ENCODE assay signal across 8 cellular contexts in the genomic region with DNA sequence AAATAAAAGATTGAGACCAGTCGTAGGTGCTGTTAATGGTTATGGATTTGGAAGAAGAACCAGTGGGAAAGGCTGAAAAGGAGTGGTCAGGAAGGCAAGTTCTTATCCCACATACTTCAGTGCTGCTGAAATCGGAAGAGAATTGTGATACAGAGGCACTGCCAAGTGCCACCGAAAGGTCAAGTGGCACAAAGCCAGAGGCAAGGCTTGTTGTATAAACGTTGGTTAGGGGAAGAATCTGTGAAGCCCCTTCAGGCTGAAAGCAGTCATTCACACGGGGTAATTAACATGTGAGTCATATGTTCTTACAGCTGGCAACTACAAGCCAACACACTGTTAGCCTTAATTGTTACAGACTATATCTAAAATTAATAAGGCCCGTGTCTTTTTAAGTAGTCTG. TPM values are rescaled to one million over a fixed set of nuclear protein-coding genes. Genes with fewer than 3 reads are reported as not detected.
DNase-seq lines count a peak whose midpoint lies in the region; ATAC-seq and TF ChIP-seq lines count a peak whose summit lies in the region.

No MANE protein-coding gene starts in this region.

- no peak for ATAC-seq in naive thymus-derived CD4-positive, alpha-beta T cell
- ATAC-seq in HG02798 (IDR thresholded peaks at IDR 0.05; ENCODE audit: poor library complexity, unreplicated experiment): no peak

- H3K4me1 Mint-ChIP-seq in HFFc6 (ENCODE audit: low read depth) (peaks cover 23% of the 10 kb centered on the region), Caco-2 (ENCODE audit: low read depth, unreplicated experiment) (no peaks in the 10 kb centered on the region)
- H3K4me1 Mint-ChIP-seq in naive thymus-derived CD4-positive, alpha-beta T cell: peaks cover 0 to 10% (median 0%) of the 10 kb centered on the region in 7 donors

- no peaks in the 10 kb centered on the region for H3K79me2 ChIP-seq in SK-N-SH (ENCODE audit: insufficient read depth)

- H3K27me3 Mint-ChIP-seq in HFFc6 (ENCODE audit: insufficient read depth): no peaks in the 10 kb centered on the region
- no peaks in the 10 kb centered on the region for H3K27me3 Mint-ChIP-seq in naive thymus-derived CD4-positive, alpha-beta T cell
- H3K27me3 Mint-ChIP-seq in Caco-2 (ENCODE audit: insufficient read depth, unreplicated experiment): no peaks in the 10 kb centered on the region

- H3K4me1 ChIP-seq in SK-N-SH (ENCODE audit: control insufficient read depth in 1 of 2, insufficient read depth in 2 of 2, low read depth in 1 of 2, low read length in 1 of 2): peaks cover 6 to 32% of the 10 kb centered on the region in 2 experiments; a peak in 3 of 4 replicates
- H3K4me1 ChIP-seq in right atrium auricular region: peaks cover 0 to 42% of the 10 kb centered on the region in 2 donors
- H3K4me1 ChIP-seq in naive thymus-derived CD4-positive, alpha-beta T cell (ENCODE audit: control insufficient read depth in 2 of 2, insufficient read depth in 2 of 2, low read length in 2 of 2): no peaks in the 10 kb centered on the region
- H3K4me1 ChIP-seq in Caco-2: peaks cover 18% of the 10 kb centered on the region

- no peaks in the 10 kb centered on the region for H3K27me3 ChIP-seq in SK-N-SH (ENCODE audit: insufficient read depth)
- no peaks in the 10 kb centered on the region for H3K27me3 ChIP-seq in right atrium auricular region
- H3K27me3 ChIP-seq in naive thymus-derived CD4-positive, alpha-beta T cell (ENCODE audit: control insufficient read depth in 2 of 2, insufficient read depth in 2 of 2, low read length in 2 of 2): no peaks in the 10 kb centered on the region
- H3K27me3 ChIP-seq in Caco-2 (replicated peaks; ENCODE audit: control insufficient read depth, insufficient read depth, low read length): no peaks in the 10 kb centered on the region

- no peaks in the 10 kb centered on the region for H3K9me3 Mint-ChIP-seq in HFFc6
- no peaks in the 10 kb centered on the region for H3K9me3 Mint-ChIP-seq in naive thymus-derived CD4-positive, alpha-beta T cell
- no peaks in the 10 kb centered on the region for H3K9me3 Mint-ChIP-seq in Caco-2 (ENCODE audit: unreplicated experiment)

- peaks cover 5% of the 10 kb centered on the region; the same call in 1 of the 2 replicates for H3K36me3 Mint-ChIP-seq in HFFc6 (ENCODE audit: low read depth)
- peaks cover 2 to 43% (median 20%) of the 10 kb centered on the region in 5 donors for H3K36me3 Mint-ChIP-seq in naive thymus-derived CD4-positive, alpha-beta T cell
- H3K36me3 Mint-ChIP-seq in Caco-2 (ENCODE audit: insufficient read depth, unreplicated experiment): no peaks in the 10 kb centered on the region

- no peak overlapping the region for H3K9ac ChIP-seq in SK-N-SH

- H2AFZ ChIP-seq in SK-N-SH (ENCODE audit: low read depth): no peak overlapping the region

- H3K27ac Mint-ChIP-seq in HFFc6 (no peak overlapping the region), Caco-2 (ENCODE audit: unreplicated experiment) (no peak overlapping the region)
- H3K27ac Mint-ChIP-seq in naive thymus-derived CD4-positive, alpha-beta T cell: no peak overlapping the region

- H3K4me2 ChIP-seq in SK-N-SH: no peak overlapping the region

- H3K9me3 ChIP-seq in SK-N-SH: no peaks in the 10 kb centered on the region
- no peaks in the 10 kb centered on the region for H3K9me3 ChIP-seq in right atrium auricular region
- H3K9me3 ChIP-seq in naive thymus-derived CD4-positive, alpha-beta T cell (ENCODE audit: control insufficient read depth in 2 of 3, low read length in 3 of 3): no peaks in the 10 kb centered on the region
- H3K9me3 ChIP-seq in Caco-2: no peaks in the 10 kb centered on the region

- intact Hi-C loops in naive thymus-derived CD4-positive, alpha-beta T cell (cut with micrococcal nuclease): no loop called here
- intact Hi-C loops in Caco-2 (cut with micrococcal nuclease; ENCODE audit: unreplicated experiment): loop anchor here (10.0 kb wide), 1 partner anchor 76 kb away; no protein-coding TSS in a partner anchor

- TF ChIP-seq EP300 in SK-N-SH (IDR thresholded peaks at IDR 0.05; ENCODE audit: borderline replicate concordance in 1 of 2, low read depth in 1 of 2, low read length in 1 of 2): peak in 1 of 2 experiments; percentile 9; a peak in 1 of 4 replicates

- no peaks in the 10 kb centered on the region; the same call in 1 of the 2 replicates for H4K20me1 ChIP-seq in SK-N-SH (ENCODE audit: insufficient read depth)

- H3K4me3 Mint-ChIP-seq in HFFc6: no peak overlapping the region
- no peak overlapping the region for H3K4me3 Mint-ChIP-seq in naive thymus-derived CD4-positive, alpha-beta T cell
- H3K4me3 Mint-ChIP-seq in Caco-2 (ENCODE audit: unreplicated experiment): no peak overlapping the region

- DNase-seq in A172 (ENCODE audit: low spot score) (peak; percentile 2), HFFc6 (peak; percentile 10), SK-N-SH (no peak), right atrium auricular region (ENCODE audit: low spot score) (no peak), Caco-2 (no peak), NCI-H1930 (lab: John Stamatoyannopoulos, UW) (no peak)
- no peak for DNase-seq in naive thymus-derived CD4-positive, alpha-beta T cell

- CTCF ChIA-PET in SK-N-SH (lab: Yijun Ruan, JAX): interaction anchor here (0.9 to 2.1 kb wide), 3 partner anchors 9 to 43 kb away, joined by 3 to 5 read pairs (median 4); no protein-coding TSS in a partner anchor
- CTCF ChIA-PET in naive thymus-derived CD4-positive, alpha-beta T cell (lab: Charles Lee): no interaction called here
- CTCF ChIA-PET in Caco-2 (lab: Charles Lee): no interaction called here

- no peak for TF ChIP-seq RAD21 in SK-N-SH (IDR thresholded peaks at IDR 0.05; ENCODE audit: low read length)

- WGBS in SK-N-SH (ENCODE audit: low lambda C conversion rate): 53% methylated on average over 6 of the region's 6 CpGs

- no peaks in the 10 kb centered on the region for H3K9me2 ChIP-seq in SK-N-SH

- TF ChIP-seq CTCF in HFFc6 (IDR thresholded peaks at IDR 0.05) (no peak), SK-N-SH (IDR thresholded peaks at IDR 0.05) (no peak), right atrium auricular region (IDR thresholded peaks at IDR 0.05) (no peak), Caco-2 (IDR thresholded peaks at IDR 0.05; ENCODE audit: insufficient read depth in 1 of 2, low read depth in 1 of 2, low read length in 1 of 2, severe bottlenecking in 1 of 2, unreplicated experiment in 1 of 2) (no peak)

- no TSS peak for BruUV-seq in Caco-2 (replicated peaks; lab: Mats Ljungman, UMichigan)

- H3K36me3 ChIP-seq in SK-N-SH (replicated peaks in 1 of 2; ENCODE audit: control insufficient read depth in 1 of 2, insufficient read depth in 2 of 2, low read length in 1 of 2) (peaks cover 3 to 13% of the 10 kb centered on the region in 2 experiments), right atrium auricular region (peaks cover 10% of the 10 kb centered on the region), Caco-2 (ENCODE audit: control insufficient read depth, insufficient read depth, low read length) (no peaks in the 10 kb centered on the region; the same call in 1 of the 2 replicates)
- H3K36me3 ChIP-seq in naive thymus-derived CD4-positive, alpha-beta T cell (ENCODE audit: control insufficient read depth in 2 of 3, insufficient read depth in 3 of 3, low read length in 3 of 3): peaks cover 6 to 50% (median 8%) of the 10 kb centered on the region in 3 experiments

- H3K27ac ChIP-seq in SK-N-SH (ENCODE audit: low read depth in 2 of 2, low read length in 1 of 2) (no peak overlapping the region; a peak in 1 of 4 replicates), right atrium auricular region (peak overlapping the region; percentile 14 to 45)
- no peak overlapping the region for H3K27ac ChIP-seq in naive thymus-derived CD4-positive, alpha-beta T cell (ENCODE audit: low read depth, low read length)

- H3F3A ChIP-seq in SK-N-SH (replicated peaks; ENCODE audit: insufficient read depth): peaks cover 6% of the 10 kb centered on the region

- POLR2A ChIA-PET in SK-N-SH (lab: Yijun Ruan, JAX): no interaction called here
- POLR2A ChIA-PET in naive thymus-derived CD4-positive, alpha-beta T cell (lab: Charles Lee): no interaction called here
- POLR2A ChIA-PET in Caco-2 (lab: Charles Lee): no interaction called here

- H3K4me3 ChIP-seq in SK-N-SH (ENCODE audit: low read depth in 2 of 2, low read length in 1 of 2): no peak overlapping the region
- H3K4me3 ChIP-seq in right atrium auricular region: no peak overlapping the region
- H3K4me3 ChIP-seq in naive thymus-derived CD4-positive, alpha-beta T cell (ENCODE audit: low read length): no peak overlapping the region
- no peak overlapping the region for H3K4me3 ChIP-seq in Caco-2 (ENCODE audit: low read depth, low read length)

TF ChIP-seq in SK-N-SH, 30 proteins besides CTCF, POLR2A, EP300 and RAD21:
- no peak for TF ChIP-seq EZH2phosphoT487 (IDR thresholded peaks at IDR 0.05; ENCODE audit: borderline replicate concordance, low read depth)
- TF ChIP-seq FOXM1 (IDR thresholded peaks at IDR 0.05; ENCODE audit: low read depth): no peak
- TF ChIP-seq MXI1 (IDR thresholded peaks at IDR 0.05; ENCODE audit: low read depth, low read length): peak; percentile 43; the same call in 1 of the 2 replicates
- 0 out of 2 replicates have a peak, but pooled peaks have one; percentile 31 for TF ChIP-seq RCOR1 (IDR thresholded peaks at IDR 0.05; ENCODE audit: low read length)

RNA-seq across cellular contexts. Expression of a gene that starts 48.8 kb away (rescaled TPM):
- total RNA-seq in A172 (2014; rRNA removed; shearing (Covaris generic)): 11.0 and 11.8 TPM in 2 replicates
- 10 to 100 TPM in 4 of 6 experiments, 1 to 10 TPM in 2; 8.8 to 12.2 (median 10.7) TPM for total RNA-seq in HFFc6 (2021; fragmentation: NEBNext Ultra II Directional; extraction: Animal tissue kit (Norgen Biotek cat#: 25700))
- 5.0 and 7.8 TPM in 2 replicates for polyA plus RNA-seq in SK-N-SH (2012; rRNA removed)
- 1.7 and 2.2 TPM in 2 replicates for polyA plus RNA-seq in SK-N-SH (2012; cell fraction: cytosol; rRNA removed)
- 40.6 and 45.3 TPM in 2 replicates for polyA plus RNA-seq in SK-N-SH (2012; cell fraction: nucleus; rRNA removed)
- total RNA-seq in right atrium auricular region (10 to 100 TPM; 10.4 to 12.5 TPM), Caco-2 (2022) (20.4 and 20.8 TPM in 2 replicates)
- total RNA-seq in naive thymus-derived CD4-positive, alpha-beta T cell: 10 to 100 TPM; 23.1 to 60.6 (median 43.5) TPM
- polyA plus RNA-seq in naive thymus-derived CD4-positive, alpha-beta T cell: 1 to 10 TPM; 5.7 to 6.2 TPM

Comparison
In these comparisons a context has a peak if more than half of its experiments do, and no peak if none do; other contexts are left out.
1. DNase-seq: peak in A172 (single experiment) and HFFc6 (single experiment); none in SK-N-SH (single experiment), right atrium auricular region (single experiment), naive thymus-derived CD4-positive, alpha-beta T cell (0 of 9), Caco-2 (0 of 2) and NCI-H1930 (0 of 2).
2. H3K27ac ChIP-seq: peak in right atrium auricular region (2 of 2); none in SK-N-SH (0 of 2) and naive thymus-derived CD4-positive, alpha-beta T cell (single experiment).